ENCODE assay signal across 19 cellular contexts in genomic region chr3:116306720-116307119, GRCh38.
"Had no signal": no experiment of that assay in that cellular context is flagged by ENCODE, and none has a peak within 500 bp of the region (broad histone marks: within the 10 kb centered on the region; RNA-seq: fewer than 3 reads in every experiment).

No MANE protein-coding gene starts in this region.

- H3K9me3 ChIP-seq: adrenal gland, mucosa of descending colon, prostate gland, stomach, thyroid gland had no signal

- H3K4me1 ChIP-seq: adrenal gland, prostate gland, stomach, thyroid gland had no signal

- H3K27me3 Mint-ChIP-seq: activated B cell treated with CpG ODN at 0.5 μM for 24 hours; activated CD4-positive, alpha-beta T cell treated with anti-CD3 and anti-CD28 coated beads, Interleukin-2, amount 10 ng/mL, durations not matched to agents 7 days and 5 days; activated T-helper 17 cell treated with anti-CD3 and anti-CD28 coated beads, Interleukin-2, amount 50 U/mL, for 72 hours; central memory CD8-positive, alpha-beta T cell; naive thymus-derived CD8-positive, alpha-beta T cell had no signal

- H3K27ac Mint-ChIP-seq: activated B cell treated with CpG ODN at 0.5 μM for 24 hours; activated CD4-positive, alpha-beta T cell treated with anti-CD3 and anti-CD28 coated beads, Interleukin-2, amount 10 ng/mL, durations not matched to agents 7 days and 5 days; activated T-helper 17 cell treated with anti-CD3 and anti-CD28 coated beads, Interleukin-2, amount 50 U/mL, for 72 hours; naive thymus-derived CD8-positive, alpha-beta T cell had no signal

- H3K27me3 ChIP-seq: adrenal gland, stomach, thyroid gland had no signal

- H3K4me3 Mint-ChIP-seq: activated B cell treated with CpG ODN at 0.5 μM for 24 hours; activated CD4-positive, alpha-beta T cell treated with anti-CD3 and anti-CD28 coated beads, Interleukin-2, amount 10 ng/mL, durations not matched to agents 7 days and 5 days; activated T-helper 17 cell treated with anti-CD3 and anti-CD28 coated beads, Interleukin-2, amount 50 U/mL, for 72 hours; central memory CD8-positive, alpha-beta T cell; naive thymus-derived CD8-positive, alpha-beta T cell had no signal

- H3K4me1 Mint-ChIP-seq: activated B cell treated with CpG ODN at 0.5 μM for 24 hours; activated CD4-positive, alpha-beta T cell treated with anti-CD3 and anti-CD28 coated beads, Interleukin-2, amount 10 ng/mL, durations not matched to agents 7 days and 5 days; activated T-helper 17 cell treated with anti-CD3 and anti-CD28 coated beads, Interleukin-2, amount 50 U/mL, for 72 hours; central memory CD8-positive, alpha-beta T cell; naive thymus-derived CD8-positive, alpha-beta T cell had no signal

- H3K27ac ChIP-seq: adrenal gland, prostate gland, stomach, thyroid gland had no signal

- ATAC-seq: activated T-helper 17 cell treated with anti-CD3 and anti-CD28 coated beads, Interleukin-2, amount 50 U/mL, for 72 hours; left colon; mucosa of descending colon; naive thymus-derived CD8-positive, alpha-beta T cell; sciatic nerve had no signal

- H3K4me3 ChIP-seq: adrenal gland, lung, mucosa of descending colon, prostate gland, stomach, thyroid gland had no signal

- H3K36me3 ChIP-seq: adrenal gland, prostate gland, stomach, thyroid gland had no signal

- H3K36me3 Mint-ChIP-seq: naive thymus-derived CD8-positive, alpha-beta T cell had no signal

- DNase-seq: activated B cell treated with CpG ODN at 0.5 μM for 24 hours; activated CD4-positive, alpha-beta T cell treated with anti-CD3 and anti-CD28 coated beads, Interleukin-2, amount 10 ng/mL, durations not matched to agents 7 days and 5 days; activated naive CD4-positive, alpha-beta T cell treated with anti-CD3 and anti-CD28 coated beads, Interleukin-2, amount 50 U/mL, for 16 hours; activated T-cell treated with anti-CD3 and anti-CD28 coated beads for 4 hours; adrenal gland; effector memory CD4-positive, alpha-beta T cell; erythroblast; hypothalamus; left colon; mucosa of descending colon; naive thymus-derived CD8-positive, alpha-beta T cell; stimulated activated CD4-positive, alpha-beta T cell treated with anti-CD3 and anti-CD28 coated beads, Interleukin-4, amount 100 ng/mL, for 4 hours; stomach; thyroid gland had no signal

- H3K9me3 Mint-ChIP-seq: activated B cell treated with CpG ODN at 0.5 μM for 24 hours; activated CD4-positive, alpha-beta T cell treated with anti-CD3 and anti-CD28 coated beads, Interleukin-2, amount 10 ng/mL, durations not matched to agents 7 days and 5 days had no signal
